Comparison of ENCODE assay signal across 28 cellular contexts in the genomic region with DNA sequence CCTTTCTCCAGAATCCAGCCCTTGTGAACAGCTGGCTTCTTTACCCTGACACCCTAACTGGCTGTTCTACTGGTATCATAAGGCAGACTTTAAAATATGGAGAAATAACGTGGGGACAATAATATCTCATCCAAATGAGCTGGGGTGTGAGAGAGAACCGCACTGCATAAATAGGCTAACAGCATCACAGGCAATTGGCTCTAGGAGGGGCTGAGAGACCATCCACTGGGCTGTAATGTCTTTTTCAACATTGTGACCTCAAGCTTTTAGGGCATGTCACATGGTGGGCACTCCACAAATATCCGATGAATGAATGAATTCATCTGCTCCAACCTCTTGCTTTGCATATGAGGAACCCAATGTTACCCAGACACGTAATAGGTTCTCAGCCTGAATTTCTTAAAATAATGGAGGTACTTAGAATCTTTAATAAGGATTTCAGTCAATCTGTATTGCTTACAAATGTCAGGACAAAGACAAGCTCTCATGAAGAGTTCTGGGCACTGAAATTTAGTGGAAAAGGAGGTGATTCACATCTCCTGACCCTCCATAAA.
"Had no signal": no experiment of that assay in that cellular context is flagged by ENCODE, and none has a peak within 500 bp of the region (broad histone marks: within the 10 kb centered on the region; RNA-seq: fewer than 3 reads in every experiment).

No MANE protein-coding gene starts in this region.

- H3K27me3 Mint-ChIP-seq: naive B cell had no signal

- H2AFZ ChIP-seq: parathyroid adenoma had no signal

- H3K36me3 ChIP-seq: colonic mucosa, esophagus squamous epithelium, neutrophil, right lobe of liver, suprapubic skin, vagina had no signal

- H3K36me3 Mint-ChIP-seq: mesothelial cell of epicardium; natural killer cell treated with Interleukin-12 subunit alpha and Interleukin-12 subunit beta and Interleukin-15 and Interleukin-18, amount 100 ng/mL, for 72 hours had no signal

- H3K27ac ChIP-seq: colonic mucosa, esophagus squamous epithelium, neutrophil, parathyroid adenoma, right lobe of liver, suprapubic skin, vagina had no signal

- H3K9ac ChIP-seq: parathyroid adenoma had no signal

- H3K4me1 ChIP-seq: colonic mucosa, esophagus squamous epithelium, parathyroid adenoma had no signal

- DNase-seq: colonic mucosa; effector CD8-positive, alpha-beta T cell; erythroblast; esophagus squamous epithelium; head of caudate nucleus; mesenchymal stem cell; mucosa of descending colon; naive B cell; right lobe of liver; small intestine; stimulated activated CD4-positive, alpha-beta T cell treated with anti-CD3 and anti-CD28 coated beads, Interleukin-15, amount 100 ng/mL, for 24 hours; stimulated activated CD4-positive, alpha-beta T cell treated with anti-CD3 and anti-CD28 coated beads, Interleukin-2, amount 100 ng/mL, for 48 hours; stimulated activated naive CD4-positive, alpha-beta T cell; stimulated activated naive CD8-positive, alpha-beta T cell treated with anti-CD3 and anti-CD28 coated beads, Interleukin-15, amount 100 ng/mL, for 72 hours; trophoblast cell had no signal

- H3K4me3 ChIP-seq: colonic mucosa, esophagus squamous epithelium, lung, mucosa of descending colon, right lobe of liver, suprapubic skin, vagina had no signal

- H3K9me3 ChIP-seq: colonic mucosa, esophagus squamous epithelium, mucosa of descending colon, neutrophil, right lobe of liver, suprapubic skin, vagina had no signal

- FAIRE-seq: endothelial cell of umbilical vein, frontal cortex, keratinocyte, small intestine had no signal

- H3K27ac Mint-ChIP-seq: dendritic cell treated with granulocyte-macrophage colony-stimulating factor and Interleukin-4, amounts not matched to agents 40 ng/mL and 50 ng/mL, for 4 days; mesothelial cell of epicardium; naive B cell; natural killer cell treated with Interleukin-12 subunit alpha and Interleukin-12 subunit beta and Interleukin-15 and Interleukin-18, amount 100 ng/mL, for 72 hours; progenitor cell of endocrine pancreas; stimulated activated naive CD8-positive, alpha-beta T cell treated with anti-CD3 and anti-CD28 coated beads, Interleukin-15, amount 100 ng/mL, for 72 hours had no signal

- H3K27me3 ChIP-seq: colonic mucosa, esophagus squamous epithelium, right lobe of liver, suprapubic skin, vagina had no signal

- H3K79me2 ChIP-seq: parathyroid adenoma had no signal

- H3K9me3 Mint-ChIP-seq: dendritic cell treated with granulocyte-macrophage colony-stimulating factor and Interleukin-4, amounts not matched to agents 40 ng/mL and 50 ng/mL, for 4 days; natural killer cell treated with Interleukin-12 subunit alpha and Interleukin-12 subunit beta and Interleukin-15 and Interleukin-18, amount 100 ng/mL, for 72 hours; neural crest cell; stimulated activated naive CD8-positive, alpha-beta T cell treated with anti-CD3 and anti-CD28 coated beads, Interleukin-15, amount 100 ng/mL, for 72 hours had no signal

- ATAC-seq: mucosa of descending colon; natural killer cell treated with Interleukin-12 subunit alpha and Interleukin-12 subunit beta and Interleukin-15 and Interleukin-18, amount 100 ng/mL, for 72 hours; stimulated activated naive CD8-positive, alpha-beta T cell treated with anti-CD3 and anti-CD28 coated beads, Interleukin-15, amount 100 ng/mL, for 72 hours had no signal

- H3K4me3 Mint-ChIP-seq: dendritic cell treated with granulocyte-macrophage colony-stimulating factor and Interleukin-4, amounts not matched to agents 40 ng/mL and 50 ng/mL, for 4 days; mesothelial cell of epicardium; naive B cell; natural killer cell treated with Interleukin-12 subunit alpha and Interleukin-12 subunit beta and Interleukin-15 and Interleukin-18, amount 100 ng/mL, for 72 hours; neural crest cell; stimulated activated naive CD8-positive, alpha-beta T cell treated with anti-CD3 and anti-CD28 coated beads, Interleukin-15, amount 100 ng/mL, for 72 hours had no signal
